Comparison of ENCODE assay signal across 8 cellular contexts in the genomic region with DNA sequence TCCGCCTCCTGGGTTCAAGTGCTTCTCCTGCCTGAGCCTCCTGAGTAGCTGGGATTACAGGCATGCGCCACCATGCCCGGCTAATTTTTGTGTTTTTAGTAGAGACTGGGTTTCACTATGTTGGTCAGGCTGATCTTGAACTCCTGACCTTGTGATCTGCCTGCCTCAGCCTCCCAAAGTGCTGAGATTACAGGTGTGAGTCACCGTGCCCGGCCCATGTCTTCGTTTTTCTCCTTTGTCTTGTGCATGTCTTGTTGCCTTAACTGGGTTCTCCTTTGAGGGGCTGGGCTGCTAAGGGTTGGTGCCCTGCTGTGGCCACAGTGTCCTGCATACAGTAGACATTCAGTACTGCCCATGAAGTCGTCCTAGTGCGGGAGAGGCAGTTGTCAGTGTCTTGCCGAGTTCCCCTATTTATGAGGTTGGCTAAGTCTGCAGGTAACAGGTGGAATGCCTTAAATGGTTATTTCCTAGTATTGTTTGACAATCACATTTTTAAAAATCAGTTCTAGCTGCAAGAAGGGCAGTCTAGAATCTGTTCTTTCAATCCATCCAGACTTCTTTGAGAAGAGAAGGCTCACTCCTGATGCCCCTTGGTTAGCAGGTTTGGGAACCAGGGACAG. TPM values are rescaled to one million over a fixed set of nuclear protein-coding genes. Genes with fewer than 3 reads are reported as not detected.
DNase-seq lines count a peak whose midpoint lies in the region; ATAC-seq and TF ChIP-seq lines count a peak whose summit lies in the region.
"Not testable (repeated sequence)": the region's sequence is repeated elsewhere in the genome, so short reads cannot be mapped to it uniquely, and the experiment has no call there.

No MANE protein-coding gene starts in this region.

- H3K9me3 ChIP-seq in CD8-positive, alpha-beta memory T cell (ENCODE audit: low read length); Karpas-422 (ENCODE audit: low read length); gastrocnemius medialis; upper lobe of left lung: not testable (repeated sequence)

- H3K27ac ChIP-seq in CD8-positive, alpha-beta memory T cell (ENCODE audit: low read depth, low read length), result peak overlapping the region; percentile 43
- not testable (repeated sequence) for H3K27ac ChIP-seq in Karpas-422 (ENCODE audit: low read length)
- H3K27ac ChIP-seq in gastrocnemius medialis (peak overlapping the region; percentile 88 to 98 (median 92)), upper lobe of left lung (peak overlapping the region in 3 of 4 donors; percentile 7 to 59 (median 17))

- not testable (repeated sequence) for ATAC-seq in activated naive CD8-positive, alpha-beta T cell treated with anti-CD3 and anti-CD28 coated beads, Interleukin-2, amount 50 U/mL, for 24 hours; gastrocnemius medialis; upper lobe of left lung (ENCODE audit: low FRiP score in 2 of 2)

- TF ChIP-seq POLR2A in gastrocnemius medialis (IDR thresholded peaks at IDR 0.05); upper lobe of left lung (IDR thresholded peaks at IDR 0.05): not testable (repeated sequence)

- H3K27me3 Mint-ChIP-seq in CD8-positive, alpha-beta memory T cell; T-helper 2 cell treated with Interferon-gamma antibody and Interleukin-4, amounts not matched to agents 5 μg/mL and 100 μg/mL, for 36 hours (ENCODE audit: low read depth); activated T-cell treated with anti-CD3 and anti-CD28 coated beads, Interleukin-2, amount 50 U/mL, for 24 hours; activated naive CD8-positive, alpha-beta T cell treated with anti-CD3 and anti-CD28 coated beads, Interleukin-2, amount 50 U/mL, for 24 hours; immature natural killer cell (ENCODE audit: low read depth in 3 of 3): not testable (repeated sequence)

- CTCF ChIA-PET in CD8-positive, alpha-beta memory T cell (lab: Charles Lee), result interaction anchor here (2.3 kb wide), 1 partner anchor 13 kb away, joined by 7 read pairs; no protein-coding TSS in a partner anchor

- H3K4me1 Mint-ChIP-seq in CD8-positive, alpha-beta memory T cell, result peaks cover 69 to 80% (median 77%) of the 10 kb centered on the region in 3 donors
- peaks cover 62% of the 10 kb centered on the region for H3K4me1 Mint-ChIP-seq in T-helper 2 cell treated with Interferon-gamma antibody and Interleukin-4, amounts not matched to agents 5 μg/mL and 100 μg/mL, for 36 hours (ENCODE audit: low read depth)
- peaks cover 78% of the 10 kb centered on the region for H3K4me1 Mint-ChIP-seq in activated T-cell treated with anti-CD3 and anti-CD28 coated beads, Interleukin-2, amount 50 U/mL, for 24 hours (ENCODE audit: low read depth)
- H3K4me1 Mint-ChIP-seq in activated naive CD8-positive, alpha-beta T cell treated with anti-CD3 and anti-CD28 coated beads, Interleukin-2, amount 50 U/mL, for 24 hours, result peaks cover 82% of the 10 kb centered on the region
- peaks cover 79 to 85% of the 10 kb centered on the region in 2 donors for H3K4me1 Mint-ChIP-seq in immature natural killer cell

- not testable (repeated sequence) for H3K9ac ChIP-seq in Karpas-422 (ENCODE audit: low read length)

- not testable (repeated sequence) for H3K9me3 Mint-ChIP-seq in CD8-positive, alpha-beta memory T cell; T-helper 2 cell treated with Interferon-gamma antibody and Interleukin-4, amounts not matched to agents 5 μg/mL and 100 μg/mL, for 36 hours; activated T-cell treated with anti-CD3 and anti-CD28 coated beads, Interleukin-2, amount 50 U/mL, for 24 hours; activated naive CD8-positive, alpha-beta T cell treated with anti-CD3 and anti-CD28 coated beads, Interleukin-2, amount 50 U/mL, for 24 hours; immature natural killer cell

- not testable (repeated sequence) for TF ChIP-seq CTCF in gastrocnemius medialis (IDR thresholded peaks at IDR 0.05 in 4 of 5, conservative IDR thresholded peaks at IDR 0.05 in 1 of 5); upper lobe of left lung (IDR thresholded peaks at IDR 0.05)

- peaks cover 0 to 59% (median 24%) of the 10 kb centered on the region in 3 donors for H3K36me3 Mint-ChIP-seq in CD8-positive, alpha-beta memory T cell
- peaks cover 51% of the 10 kb centered on the region for H3K36me3 Mint-ChIP-seq in T-helper 2 cell treated with Interferon-gamma antibody and Interleukin-4, amounts not matched to agents 5 μg/mL and 100 μg/mL, for 36 hours (ENCODE audit: low read depth)
- peaks cover 91% of the 10 kb centered on the region for H3K36me3 Mint-ChIP-seq in activated T-cell treated with anti-CD3 and anti-CD28 coated beads, Interleukin-2, amount 50 U/mL, for 24 hours (ENCODE audit: low read depth)
- peaks cover 72% of the 10 kb centered on the region for H3K36me3 Mint-ChIP-seq in activated naive CD8-positive, alpha-beta T cell treated with anti-CD3 and anti-CD28 coated beads, Interleukin-2, amount 50 U/mL, for 24 hours (ENCODE audit: low read depth)
- peaks cover 9 to 16% (median 9%) of the 10 kb centered on the region in 3 donors for H3K36me3 Mint-ChIP-seq in immature natural killer cell

- H3K36me3 ChIP-seq in CD8-positive, alpha-beta memory T cell (ENCODE audit: insufficient read depth, low read length); gastrocnemius medialis; upper lobe of left lung: not testable (repeated sequence)
- H3K36me3 ChIP-seq in Karpas-422 (ENCODE audit: insufficient read depth, low read length), result peaks cover 53% of the 10 kb centered on the region

- H3K4me3 Mint-ChIP-seq in CD8-positive, alpha-beta memory T cell, result peak overlapping the region; percentile 79 to 97 (median 94)
- peak overlapping the region; percentile 93 for H3K4me3 Mint-ChIP-seq in T-helper 2 cell treated with Interferon-gamma antibody and Interleukin-4, amounts not matched to agents 5 μg/mL and 100 μg/mL, for 36 hours
- peak overlapping the region; percentile 94 for H3K4me3 Mint-ChIP-seq in activated T-cell treated with anti-CD3 and anti-CD28 coated beads, Interleukin-2, amount 50 U/mL, for 24 hours
- peak overlapping the region; percentile 88 for H3K4me3 Mint-ChIP-seq in activated naive CD8-positive, alpha-beta T cell treated with anti-CD3 and anti-CD28 coated beads, Interleukin-2, amount 50 U/mL, for 24 hours
- H3K4me3 Mint-ChIP-seq in immature natural killer cell, result peak overlapping the region; percentile 44 to 78 (median 60)

- not testable (repeated sequence) for H3K9me2 ChIP-seq in Karpas-422 (replicated peaks; ENCODE audit: insufficient read depth, low read length)

- in situ Hi-C loops in gastrocnemius medialis (cut with MboI; ENCODE audit: low sequenced_read_pairs in 4 of 4), result not testable (repeated sequence)

- peak overlapping the region; percentile 88 for H3K4me2 ChIP-seq in Karpas-422 (ENCODE audit: low read depth, low read length, poor library complexity, severe bottlenecking)

- WGBS in upper lobe of left lung, 2 donors, result 84 to 90% methylated on average over 9 of the region's 9 CpGs

- TF ChIP-seq EP300 in upper lobe of left lung (IDR thresholded peaks at IDR 0.05), result not testable (repeated sequence)

- not testable (repeated sequence) for H3K27me3 ChIP-seq in CD8-positive, alpha-beta memory T cell (ENCODE audit: insufficient read depth, low read length, poor library complexity, severe bottlenecking); Karpas-422 (ENCODE audit: low read length); gastrocnemius medialis; upper lobe of left lung

- H4K20me1 ChIP-seq in Karpas-422 (ENCODE audit: insufficient read depth, low read depth, low read length), result peaks cover 76% of the 10 kb centered on the region

- peak overlapping the region; percentile 89 to 99 (median 96) for H3K27ac Mint-ChIP-seq in CD8-positive, alpha-beta memory T cell
- peak overlapping the region; percentile 79 for H3K27ac Mint-ChIP-seq in T-helper 2 cell treated with Interferon-gamma antibody and Interleukin-4, amounts not matched to agents 5 μg/mL and 100 μg/mL, for 36 hours
- H3K27ac Mint-ChIP-seq in activated T-cell treated with anti-CD3 and anti-CD28 coated beads, Interleukin-2, amount 50 U/mL, for 24 hours, result peak overlapping the region; percentile 95
- peak overlapping the region; percentile 85 for H3K27ac Mint-ChIP-seq in activated naive CD8-positive, alpha-beta T cell treated with anti-CD3 and anti-CD28 coated beads, Interleukin-2, amount 50 U/mL, for 24 hours
- H3K27ac Mint-ChIP-seq in immature natural killer cell, result peak overlapping the region; percentile 87 to 99 (median 96)

- POLR2A ChIA-PET in CD8-positive, alpha-beta memory T cell (lab: Charles Lee), result interaction anchor here (1.8 kb wide), 1 partner anchor 15 kb away, joined by 6 read pairs; no protein-coding TSS in a partner anchor

- H3K4me1 ChIP-seq in CD8-positive, alpha-beta memory T cell (ENCODE audit: insufficient read depth, low read length), result peaks cover 57% of the 10 kb centered on the region
- peaks cover 75% of the 10 kb centered on the region for H3K4me1 ChIP-seq in Karpas-422 (ENCODE audit: low read length)
- H3K4me1 ChIP-seq in gastrocnemius medialis, result peaks cover 47 to 56% of the 10 kb centered on the region in 2 donors
- peaks cover 19 to 39% (median 31%) of the 10 kb centered on the region in 4 donors for H3K4me1 ChIP-seq in upper lobe of left lung

- H3K79me2 ChIP-seq in Karpas-422 (ENCODE audit: low read length), result peaks cover 42% of the 10 kb centered on the region

- not testable (repeated sequence) for H2AFZ ChIP-seq in Karpas-422 (ENCODE audit: low read length)

- intact Hi-C loops in gastrocnemius medialis (cut with DNase I; ENCODE audit: low total_unique reads), result not testable (repeated sequence)

- peak overlapping the region; percentile 84 for H3K4me3 ChIP-seq in CD8-positive, alpha-beta memory T cell (ENCODE audit: low read length)
- H3K4me3 ChIP-seq in Karpas-422 (ENCODE audit: low read length), result peak overlapping the region; percentile 33; the same call in 1 of the 2 replicates
- H3K4me3 ChIP-seq in gastrocnemius medialis, upper lobe of left lung: not testable (repeated sequence)

- peak in 1 of 5 donors; percentile 17 for DNase-seq in CD8-positive, alpha-beta memory T cell
- DNase-seq in Karpas-422; T-helper 2 cell treated with Interferon-gamma antibody and Interleukin-4, amounts not matched to agents 5 μg/mL and 100 μg/mL, for 36 hours (ENCODE audit: low spot score); activated naive CD8-positive, alpha-beta T cell treated with anti-CD3 and anti-CD28 coated beads, Interleukin-2, amount 50 U/mL, for 24 hours; immature natural killer cell; gastrocnemius medialis; upper lobe of left lung: not testable (repeated sequence)
- peak; percentile 40 for DNase-seq in activated T-cell treated with anti-CD3 and anti-CD28 coated beads, Interleukin-2, amount 50 U/mL, for 24 hours

RNA-seq across cellular contexts. Expression of a gene that starts 5.0 kb away (rescaled TPM):
- 10 to 100 TPM; 28.1 to 29.6 TPM for total RNA-seq in CD8-positive, alpha-beta memory T cell
- polyA plus RNA-seq in CD8-positive, alpha-beta memory T cell, result 28.6 TPM
- 28.0 and 54.8 TPM in 2 replicates for total RNA-seq in Karpas-422 (2014; rRNA removed; shearing (Covaris generic); ENCODE audit: low replicate concordance)
- polyA plus RNA-seq in immature natural killer cell, result 10 to 100 TPM in 2 of 3 donors, 1 to 10 TPM in 1; 9.3 to 32.4 (median 20.6) TPM
- 10 to 100 TPM in 1 of 4 donors, 1 to 10 TPM in 3; 4.6 to 21.4 (median 9.5) TPM for total RNA-seq in gastrocnemius medialis
- total RNA-seq in upper lobe of left lung, result 10 to 100 TPM; 12.3 to 28.8 (median 19.5) TPM
